In the genomic region with DNA sequence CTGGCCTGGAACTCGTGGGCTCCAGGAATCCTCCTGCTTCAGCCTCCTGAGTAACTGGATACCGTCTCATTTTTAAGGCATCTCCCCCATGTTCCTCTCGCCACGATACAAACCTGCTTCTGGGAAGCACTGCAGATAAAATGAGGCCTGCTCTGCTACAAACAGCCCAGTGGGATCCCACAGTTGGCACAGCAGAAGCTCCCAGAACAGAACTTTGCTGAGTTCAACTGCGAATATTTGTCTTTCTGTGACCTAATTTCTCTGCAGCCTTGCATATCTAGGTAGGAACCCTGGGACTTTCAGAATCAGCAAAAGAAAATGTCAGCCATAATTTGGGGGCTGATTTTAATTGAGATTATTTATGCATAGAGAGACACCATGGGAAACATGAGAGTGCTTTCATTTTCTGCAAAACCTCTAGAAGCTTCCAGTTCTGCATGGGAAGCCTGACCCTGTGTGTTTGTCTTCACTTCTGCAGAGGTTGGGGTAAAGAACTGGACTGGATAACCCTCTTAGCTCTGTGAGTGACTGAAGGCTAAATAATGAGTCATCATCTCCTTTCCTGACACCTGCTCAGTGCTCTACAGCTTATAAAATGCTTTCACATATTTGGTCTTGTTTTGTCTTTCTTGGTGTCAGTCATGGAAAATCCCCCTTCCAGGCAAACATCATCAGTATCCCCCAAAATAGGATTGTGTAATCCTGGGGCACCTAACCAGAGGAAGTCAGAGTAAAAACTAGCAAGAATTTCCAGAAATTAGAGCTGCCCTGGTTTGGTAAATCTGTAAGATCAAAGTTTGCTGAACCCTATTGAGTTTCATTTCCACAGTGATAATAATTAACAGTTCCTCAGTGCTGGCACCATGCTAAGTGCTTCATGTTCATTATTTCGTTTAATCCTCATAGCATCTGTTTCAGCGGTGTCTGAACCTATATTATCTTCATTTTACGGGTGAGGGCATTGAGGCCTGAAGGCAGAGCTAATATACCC, we compare ENCODE assay signal across 10 cellular contexts.
DNase-seq lines count a peak whose midpoint lies in the region; ATAC-seq and TF ChIP-seq lines count a peak whose summit lies in the region.
"Had no signal": no experiment of that assay in that cellular context is flagged by ENCODE, and none has a peak within 500 bp of the region (broad histone marks: within the 10 kb centered on the region; RNA-seq: fewer than 3 reads in every experiment).

No MANE protein-coding gene starts in this region.

- H4K8ac ChIP-seq in neuronal stem cell (ENCODE audit: low read depth, low read length): no peak overlapping the region

- H3K79me1 ChIP-seq in neuronal stem cell (ENCODE audit: low read depth, low read length): no peaks in the 10 kb centered on the region

- no peak overlapping the region for H3K9ac ChIP-seq in neuronal stem cell (ENCODE audit: low read depth, low read length, poor library complexity)

- no peak overlapping the region for H2BK15ac ChIP-seq in neuronal stem cell (ENCODE audit: low read length)

- no peak overlapping the region for H2BK12ac ChIP-seq in neuronal stem cell (ENCODE audit: low read length)

- H3K36me3 ChIP-seq in neuronal stem cell (replicated peaks in 1 of 2; ENCODE audit: control insufficient read depth in 2 of 2, insufficient read depth in 2 of 2, low read length in 2 of 2) (peaks cover 0 to 4% of the 10 kb centered on the region in 2 donors), A673 (ENCODE audit: insufficient read depth, low read length, poor library complexity, severe bottlenecking) (no peaks in the 10 kb centered on the region)

- no peak overlapping the region for H2BK5ac ChIP-seq in neuronal stem cell (ENCODE audit: low read length)

- TF ChIP-seq CTCF in A673 (conservative IDR thresholded peaks at IDR 0.05; ENCODE audit: low read depth, low read length): no peak

- H3K18ac ChIP-seq in neuronal stem cell (ENCODE audit: low read length): no peak overlapping the region

- BruUV-seq in A673 (replicated peaks; lab: Mats Ljungman, UMichigan): no TSS peak

- H2AFZ ChIP-seq in neuronal stem cell (ENCODE audit: low read length): no peak overlapping the region

- H3K27me3 ChIP-seq in neuronal stem cell (ENCODE audit: control insufficient read depth in 3 of 3, insufficient read depth in 3 of 3, low read depth in 1 of 3, low read length in 3 of 3) (no peaks in the 10 kb centered on the region), A673 (replicated peaks; ENCODE audit: insufficient read depth, low read depth, low read length, poor library complexity) (peaks cover 10% of the 10 kb centered on the region)

- no peak overlapping the region for H2BK120ac ChIP-seq in neuronal stem cell (ENCODE audit: low read depth, low read length)

- H3K4me1 ChIP-seq in neuronal stem cell (ENCODE audit: control insufficient read depth in 2 of 2, insufficient read depth in 1 of 2, low read depth in 1 of 2, low read length in 2 of 2) (peaks cover 0 to 9% of the 10 kb centered on the region in 2 donors), A673 (ENCODE audit: insufficient read depth, low read length, poor library complexity, severe bottlenecking) (no peaks in the 10 kb centered on the region)

- POLR2A ChIA-PET in A673 (lab: Charles Lee; ENCODE audit: low non-redundant PET): no interaction called here

- intact Hi-C loops in left colon (cut with DNase I, micrococcal nuclease): no loop called here
- intact Hi-C loops in A673 (cut with micrococcal nuclease; ENCODE audit: unreplicated experiment): no loop called here

- H3K9me3 ChIP-seq in neuronal stem cell (replicated peaks in 1 of 2; ENCODE audit: control insufficient read depth in 2 of 2, insufficient read depth in 1 of 2, low read depth in 1 of 2, low read length in 2 of 2) (peaks cover 2 to 5% of the 10 kb centered on the region in 2 donors), A673 (ENCODE audit: low read depth, low read length, poor library complexity, severe bottlenecking) (no peaks in the 10 kb centered on the region)

- H3K4me3 ChIP-seq in neuronal stem cell (ENCODE audit: low read length in 2 of 2) (no peak overlapping the region), A673 (ENCODE audit: low read depth, low read length, poor library complexity, severe bottlenecking) (no peak overlapping the region)

- H2AK5ac ChIP-seq in neuronal stem cell (ENCODE audit: low read depth, low read length): no peak overlapping the region

- CTCF ChIA-PET in A673 (lab: Charles Lee): no interaction called here

- DNase-seq in left colon (no peak), HPDE6-E6E7 (ENCODE audit: extremely low spot score) (no peak), neuronal stem cell (ENCODE audit: low spot score) (no peak), A673 (ENCODE audit: low spot score) (no peak)
- DNase-seq in central memory CD4-positive, alpha-beta T cell: no peak
- DNase-seq: anterior cingulate cortex, NCI-H1417 had no signal

- no peak overlapping the region for H3K14ac ChIP-seq in neuronal stem cell (ENCODE audit: low read length)

- WGBS in neuronal stem cell (ENCODE audit: extremely low coverage in 2 of 2, insufficient read length in 2 of 2, insufficient replicate concordance in 1 of 2), 2 donors: no CpG with 5 or more reads among the region's 8 CpGs

- no peak overlapping the region for H4K91ac ChIP-seq in neuronal stem cell (ENCODE audit: low read depth, low read length, poor library complexity)

- no peak overlapping the region for H3K4ac ChIP-seq in neuronal stem cell (ENCODE audit: low read length)

- H3K27ac ChIP-seq in neuronal stem cell (replicated peaks; ENCODE audit: low read length): no peak overlapping the region
- H3K27ac ChIP-seq in A673 (ENCODE audit: low read depth, low read length, poor library complexity, severe bottlenecking): no peak overlapping the region

- peak; percentile 99 for ATAC-seq in GM18907 (IDR thresholded peaks at IDR 0.05; ENCODE audit: unreplicated experiment)
- peak; percentile 94 for ATAC-seq in GM21737 (IDR thresholded peaks at IDR 0.05; ENCODE audit: unreplicated experiment)
- ATAC-seq in HG03354 (IDR thresholded peaks at IDR 0.05; ENCODE audit: poor library complexity, severe bottlenecking, unreplicated experiment): peak; percentile 94
- peak; percentile 32 for ATAC-seq in left colon

- H3K4me2 ChIP-seq in neuronal stem cell (ENCODE audit: insufficient read depth, low read length, poor library complexity, severe bottlenecking): no peak overlapping the region

- H3K23ac ChIP-seq in neuronal stem cell (ENCODE audit: low read depth, low read length, poor library complexity): no peak overlapping the region

Comparison
In these comparisons a context has a peak if more than half of its experiments do, and no peak if none do; other contexts are left out.
1. ATAC-seq: peak in every context shown above with its lines; median percentile 99 in GM18907; 94 in GM21737; 94 in HG03354; 32 in left colon.